In genomic region chr16:83809092-83809491, GRCh38 we compare ENCODE assay signal across 1 cellular context.
TF ChIP-seq lines count a peak whose summit lies in the region.

No MANE protein-coding gene starts in this region.

TF ChIP-seq in HCT116, 20 proteins besides CTCF, POLR2A, EP300 and RAD21 (continued from another document):
- no peak for TF ChIP-seq EZH2phosphoT487 (IDR thresholded peaks at IDR 0.05; ENCODE audit: borderline replicate concordance)
